In genomic region chr17:72654746-72655145, GRCh38 we compare ENCODE assay signal across 20 cellular contexts.
"Had no signal": no experiment of that assay in that cellular context is flagged by ENCODE, and none has a peak within 500 bp of the region (broad histone marks: within the 10 kb centered on the region; RNA-seq: fewer than 3 reads in every experiment).

No MANE protein-coding gene starts in this region.

- H3K36me3 ChIP-seq: left lung, pancreas, right lobe of liver, thoracic aorta had no signal

- H3K4me2 ChIP-seq: hepatocyte had no signal

- H3K9me3 ChIP-seq: left lung, pancreas, right lobe of liver, thoracic aorta had no signal

- H3K27me3 Mint-ChIP-seq: activated CD8-positive, alpha-beta memory T cell treated with anti-CD3 and anti-CD28 coated beads, Interleukin-2, amount 10 ng/mL, durations not matched to agents 7 days and 5 days; activated CD8-positive, alpha-beta T cell treated with anti-CD3 and anti-CD28 coated beads for 36 hours; activated naive CD4-positive, alpha-beta T cell treated with anti-CD3 and anti-CD28 coated beads, Interleukin-2, amount 10 ng/mL, durations not matched to agents 7 days and 5 days; stimulated activated naive B cell treated with anti-CD40 and anti-IgM and Interleukin-4, amounts not matched to agents 10 μg/mL and 1 μg/mL and 100 μg/mL, for 72 hours; type B pancreatic cell had no signal

- H3K4me1 ChIP-seq: left lung, pancreas, right lobe of liver had no signal

- H3K27ac ChIP-seq: hepatocyte, left lung, pancreas, right lobe of liver, thoracic aorta had no signal

- H3K36me3 Mint-ChIP-seq: activated CD8-positive, alpha-beta memory T cell treated with anti-CD3 and anti-CD28 coated beads, Interleukin-2, amount 10 ng/mL, durations not matched to agents 7 days and 5 days; activated naive CD4-positive, alpha-beta T cell treated with anti-CD3 and anti-CD28 coated beads, Interleukin-2, amount 10 ng/mL, durations not matched to agents 7 days and 5 days; immature natural killer cell; mesothelial cell of epicardium; natural killer cell; type B pancreatic cell had no signal

- H3K27ac Mint-ChIP-seq: activated CD8-positive, alpha-beta memory T cell treated with anti-CD3 and anti-CD28 coated beads, Interleukin-2, amount 10 ng/mL, durations not matched to agents 7 days and 5 days; activated CD8-positive, alpha-beta T cell treated with anti-CD3 and anti-CD28 coated beads for 36 hours; activated naive CD4-positive, alpha-beta T cell treated with anti-CD3 and anti-CD28 coated beads, Interleukin-2, amount 10 ng/mL, durations not matched to agents 7 days and 5 days; immature natural killer cell; mesothelial cell of epicardium; natural killer cell; stimulated activated naive B cell treated with anti-CD40 and anti-IgM and Interleukin-4, amounts not matched to agents 10 μg/mL and 1 μg/mL and 100 μg/mL, for 72 hours had no signal

- H2AFZ ChIP-seq: hepatocyte had no signal

- H3K4me3 Mint-ChIP-seq: activated CD8-positive, alpha-beta memory T cell treated with anti-CD3 and anti-CD28 coated beads, Interleukin-2, amount 10 ng/mL, durations not matched to agents 7 days and 5 days; activated CD8-positive, alpha-beta T cell treated with anti-CD3 and anti-CD28 coated beads for 36 hours; activated naive CD4-positive, alpha-beta T cell treated with anti-CD3 and anti-CD28 coated beads, Interleukin-2, amount 10 ng/mL, durations not matched to agents 7 days and 5 days; immature natural killer cell; mesothelial cell of epicardium; natural killer cell; stimulated activated naive B cell treated with anti-CD40 and anti-IgM and Interleukin-4, amounts not matched to agents 10 μg/mL and 1 μg/mL and 100 μg/mL, for 72 hours; type B pancreatic cell had no signal

- H3K4me3 ChIP-seq: hepatocyte, left lung, pancreas, right lobe of liver, skin epidermis, thoracic aorta had no signal

- DNase-seq: activated CD4-positive, alpha-beta T cell treated with anti-CD3 and anti-CD28 coated beads for 48 hours; activated CD8-positive, alpha-beta memory T cell treated with anti-CD3 and anti-CD28 coated beads, Interleukin-2, amount 10 ng/mL, durations not matched to agents 7 days and 5 days; activated CD8-positive, alpha-beta T cell treated with anti-CD3 and anti-CD28 coated beads for 36 hours; activated effector memory CD4-positive, alpha-beta T cell treated with anti-CD3 and anti-CD28 coated beads, Interleukin-2, amount 50 U/mL, for 16 hours; activated naive CD4-positive, alpha-beta T cell treated with anti-CD3 and anti-CD28 coated beads, Interleukin-2, amount 10 ng/mL, durations not matched to agents 7 days and 5 days; activated T-cell treated with anti-CD3 and anti-CD28 coated beads for 4 hours; cerebellar nuclear complex; foreskin fibroblast; immature natural killer cell; left lung; natural killer cell; pancreas; right lobe of liver; stimulated activated naive B cell treated with anti-CD40 and anti-IgM and Interleukin-4, amounts not matched to agents 10 μg/mL and 1 μg/mL and 100 μg/mL, for 72 hours; T-helper 9 cell had no signal

- H3K4me1 Mint-ChIP-seq: activated CD8-positive, alpha-beta memory T cell treated with anti-CD3 and anti-CD28 coated beads, Interleukin-2, amount 10 ng/mL, durations not matched to agents 7 days and 5 days; activated naive CD4-positive, alpha-beta T cell treated with anti-CD3 and anti-CD28 coated beads, Interleukin-2, amount 10 ng/mL, durations not matched to agents 7 days and 5 days; immature natural killer cell; natural killer cell had no signal

- H3K79me2 ChIP-seq: hepatocyte had no signal

- H3K9me3 Mint-ChIP-seq: activated CD8-positive, alpha-beta T cell treated with anti-CD3 and anti-CD28 coated beads for 36 hours; activated naive CD4-positive, alpha-beta T cell treated with anti-CD3 and anti-CD28 coated beads, Interleukin-2, amount 10 ng/mL, durations not matched to agents 7 days and 5 days; immature natural killer cell; mesothelial cell of epicardium; natural killer cell; stimulated activated naive B cell treated with anti-CD40 and anti-IgM and Interleukin-4, amounts not matched to agents 10 μg/mL and 1 μg/mL and 100 μg/mL, for 72 hours; type B pancreatic cell had no signal

- H3K27me3 ChIP-seq: hepatocyte, left lung, pancreas, right lobe of liver had no signal
